In the genomic region with DNA sequence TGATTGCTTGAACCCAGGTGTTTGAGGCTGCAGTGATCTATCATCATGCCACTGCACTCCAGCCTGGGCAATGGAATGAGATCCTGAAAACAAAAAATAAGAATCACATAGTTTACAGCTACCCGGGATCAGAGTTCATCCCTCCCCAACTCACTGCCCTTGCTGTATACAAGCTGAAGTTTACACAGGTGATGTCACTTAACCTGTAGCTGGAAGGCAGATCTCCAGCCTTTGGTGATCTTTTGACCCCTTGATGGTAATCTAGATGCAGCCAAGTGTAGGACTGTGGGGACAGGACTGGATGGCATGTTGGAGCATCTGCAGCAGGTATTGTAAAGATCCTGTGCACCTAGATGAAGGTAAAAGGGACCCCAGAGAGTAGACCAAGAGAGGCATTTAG, we compare ENCODE assay signal across 25 cellular contexts.
"Had no signal": no experiment of that assay in that cellular context is flagged by ENCODE, and none has a peak within 500 bp of the region (broad histone marks: within the 10 kb centered on the region; RNA-seq: fewer than 3 reads in every experiment).

No MANE protein-coding gene starts in this region.

- H3K27me3 ChIP-seq: adrenal gland, body of pancreas, breast epithelium, SJCRH30 had no signal

- ATAC-seq: activated CD8-positive, alpha-beta T cell treated with anti-CD3 and anti-CD28 coated beads, Interleukin-2, amount 10 ng/mL, durations not matched to agents 7 days and 5 days; activated naive CD4-positive, alpha-beta T cell treated with anti-CD3 and anti-CD28 coated beads, Interleukin-2, amount 50 U/mL, for 72 hours; body of pancreas; Panc1 had no signal

- DNase-seq: activated CD4-positive, alpha-beta T cell treated with anti-CD3 and anti-CD28 coated beads for 1 hour; activated CD4-positive, alpha-beta T cell treated with anti-CD3 and anti-CD28 coated beads for 48 hours; activated CD4-positive, CD25-positive, alpha-beta regulatory T cell; activated CD8-positive, alpha-beta T cell treated with anti-CD3 and anti-CD28 coated beads, Interleukin-2, amount 10 ng/mL, durations not matched to agents 7 days and 5 days; activated gamma-delta T cell treated with Interleukin-2 at 50 U/mL for 16 hours; activated naive CD4-positive, alpha-beta T cell treated with anti-CD3 and anti-CD28 coated beads for 36 hours; activated T-cell treated with anti-CD3 and anti-CD28 coated beads, Interleukin-2, amount 50 U/mL, for 24 hours; adrenal gland; body of pancreas; cerebellar nuclear complex; MM.1S; MV-4-11; NCI-H1092; NCI-H1436 treated with DMSO at 0.1 percent for 48 hours; NCI-H1694 treated with DMSO at 0.1 percent for 48 hours; NCI-H2029; NCI-H345; SHP77; SJCRH30; T1000; WERI-Rb-1 had no signal

- H3K36me3 ChIP-seq: adrenal gland, breast epithelium, SJCRH30, WERI-Rb-1 had no signal

- H3K4me1 ChIP-seq: adrenal gland, body of pancreas, breast epithelium, SJCRH30 had no signal

- H3K27ac ChIP-seq: adrenal gland, body of pancreas, breast epithelium, SJCRH30, SK-N-MC, WERI-Rb-1 had no signal

- H3K4me3 ChIP-seq: adrenal gland, body of pancreas, breast epithelium, SJCRH30, SK-N-MC had no signal

- H3K9me3 ChIP-seq: adrenal gland, body of pancreas, breast epithelium, SJCRH30 had no signal
